1 cellular context compared by ENCODE assay signal in genomic region chr11:69656536-69657455, GRCh38.
TF ChIP-seq lines count a peak whose summit lies in the region.

No MANE protein-coding gene starts in this region.

TF ChIP-seq in A549, 52 proteins besides CTCF, POLR2A, EP300 and RAD21:
- TF ChIP-seq NR3C1 (IDR thresholded peaks at IDR 0.05) (no peak), HMGXB4 (CRISPR knock-in tag; IDR thresholded peaks at IDR 0.05; ENCODE audit: borderline replicate concordance) (no peak), EHF (CRISPR knock-in tag; IDR thresholded peaks at IDR 0.05) (no peak), MAX (IDR thresholded peaks at IDR 0.05) (no peak), E2F6 (IDR thresholded peaks at IDR 0.05; ENCODE audit: borderline replicate concordance, low read depth) (no peak), SMC3 (IDR thresholded peaks at IDR 0.05) (no peak), SREBF2 (IDR thresholded peaks at IDR 0.05) (no peak), CEBPB (IDR thresholded peaks at IDR 0.05) (no peak), BHLHE40 (IDR thresholded peaks at IDR 0.05; ENCODE audit: low read depth, low read length) (no peak), CBX8 (IDR thresholded peaks at IDR 0.05) (no peak), JUN (IDR thresholded peaks at IDR 0.05) (no peak), RCOR1 (IDR thresholded peaks at IDR 0.05; ENCODE audit: low read depth, low read length) (no peak), ESRRA (IDR thresholded peaks at IDR 0.05; ENCODE audit: borderline replicate concordance, low read length) (no peak), ATOH8 (CRISPR knock-in tag; IDR thresholded peaks at IDR 0.05; ENCODE audit: low read depth) (no peak), JUNB (IDR thresholded peaks at IDR 0.05) (no peak), HOXA7 (CRISPR knock-in tag; IDR thresholded peaks at IDR 0.05) (no peak)
